2 cellular contexts compared by ENCODE assay signal in the genomic region with DNA sequence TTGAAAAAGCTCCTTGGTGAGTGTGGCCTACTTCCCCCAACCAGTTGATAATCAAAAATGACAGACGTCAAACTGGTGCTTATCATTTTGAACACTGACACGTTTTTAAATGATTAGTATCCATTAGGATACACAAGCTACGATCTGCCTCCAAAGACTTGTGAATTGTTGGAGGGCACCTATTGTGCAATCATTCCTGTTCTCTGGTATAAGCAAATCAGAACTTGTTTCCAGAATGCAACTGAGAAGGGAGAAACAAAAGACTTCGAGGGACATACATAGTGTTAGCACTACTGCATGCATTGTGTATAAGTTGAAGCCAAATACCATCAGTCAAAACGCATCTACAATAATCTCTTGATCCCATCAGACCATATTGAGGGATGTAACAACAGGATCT.
TF ChIP-seq lines count a peak whose summit lies in the region.

No MANE protein-coding gene starts in this region.

TF ChIP-seq in HepG2, 621 proteins besides CTCF, POLR2A, EP300 and RAD21:
- TF ChIP-seq CEBPB (IDR thresholded peaks at IDR 0.05; ENCODE audit: borderline replicate concordance, low read depth, low read length): peak; percentile 77; the same call in 1 of the 2 replicates
- no peak for TF ChIP-seq SIN3A (IDR thresholded peaks at IDR 0.05; ENCODE audit: borderline replicate concordance, low read depth, low read length)

TF ChIP-seq in H1, 55 proteins besides CTCF, POLR2A, EP300 and RAD21:
- TF ChIP-seq CEBPB (IDR thresholded peaks at IDR 0.05; ENCODE audit: low read depth, low read length) (peak; percentile 72), SAP30 (IDR thresholded peaks at IDR 0.05; ENCODE audit: insufficient read depth, insufficient replicate concordance, low read length) (no peak), TEAD4 (IDR thresholded peaks at IDR 0.05; ENCODE audit: low read depth, low read length) (no peak)
